12 cellular contexts compared by ENCODE assay signal in genomic region chr9:82021198-82021597, GRCh38.
A peak's percentile ranks its signal among the peaks of the same experiment; 100 is the strongest.
DNase-seq lines count a peak whose midpoint lies in the region; ATAC-seq and TF ChIP-seq lines count a peak whose summit lies in the region.
"Had no signal": no experiment of that assay in that cellular context is flagged by ENCODE, and none has a peak within 500 bp of the region (broad histone marks: within the 10 kb centered on the region; RNA-seq: fewer than 3 reads in every experiment).

No MANE protein-coding gene starts in this region.

- DNase-seq in HFF-Myc (ENCODE audit: extremely low read depth, low read depth) (peak; percentile 98), astrocyte of the spinal cord (ENCODE audit: low read depth, low spot score) (peak; percentile 96), kidney glomerular epithelial cell (lab: John Stamatoyannopoulos, UW) (peak; percentile 98), inferior parietal cortex (ENCODE audit: extremely low spot score) (no peak)
- no peak for DNase-seq in activated naive CD8-positive, alpha-beta T cell treated with anti-CD3 and anti-CD28 coated beads, Interleukin-2, amount 50 U/mL, for 24 hours
- DNase-seq in activated CD8-positive, alpha-beta memory T cell treated with anti-CD3 and anti-CD28 coated beads, Interleukin-2, amount 50 U/mL, for 48 hours: no peak
- DNase-seq: activated gamma-delta T cell; CD4-positive, alpha-beta T cell; NCI-H1417 treated with DMSO at 0.1 percent for 48 hours had no signal

- peak overlapping the region; percentile 25; the same call in 1 of the 2 replicates for H3K27ac ChIP-seq in 22Rv1

- H3K27ac Mint-ChIP-seq in activated naive CD8-positive, alpha-beta T cell treated with anti-CD3 and anti-CD28 coated beads, Interleukin-2, amount 50 U/mL, for 24 hours: no peak overlapping the region
- H3K27ac Mint-ChIP-seq: CD4-positive, alpha-beta T cell; T-helper 1 cell treated with Interleukin-12 subunit alpha and Interleukin-12 subunit beta and Interleukin-4 antibody, amounts not matched to agents 30 μg/mL and 1 μg/mL, for 36 hours had no signal

- H3K4me3 ChIP-seq in HFF-Myc (replicated peaks; ENCODE audit: low read depth, low read length) (no peak overlapping the region), astrocyte of the spinal cord (ENCODE audit: low read depth, low read length) (no peak overlapping the region)

- in situ Hi-C loops in astrocyte of the spinal cord (cut with HindIII; ENCODE audit: low sequenced_read_pairs): no loop called here

- TF ChIP-seq CTCF in 22Rv1 (IDR thresholded peaks at IDR 0.05): no peak
- no peak for TF ChIP-seq CTCF in HFF-Myc (IDR thresholded peaks at IDR 0.05; ENCODE audit: low read depth, low read length, missing control alignments)
- TF ChIP-seq CTCF in astrocyte of the spinal cord (IDR thresholded peaks at IDR 0.05; ENCODE audit: low read depth, low read length): no peak

- no peak overlapping the region for H3K4me3 Mint-ChIP-seq in activated naive CD8-positive, alpha-beta T cell treated with anti-CD3 and anti-CD28 coated beads, Interleukin-2, amount 50 U/mL, for 24 hours
- H3K4me3 Mint-ChIP-seq: CD4-positive, alpha-beta T cell; T-helper 1 cell treated with Interleukin-12 subunit alpha and Interleukin-12 subunit beta and Interleukin-4 antibody, amounts not matched to agents 30 μg/mL and 1 μg/mL, for 36 hours had no signal

- peaks cover 3% of the 10 kb centered on the region for H3K36me3 Mint-ChIP-seq in activated naive CD8-positive, alpha-beta T cell treated with anti-CD3 and anti-CD28 coated beads, Interleukin-2, amount 50 U/mL, for 24 hours (ENCODE audit: low read depth)

- ATAC-seq in activated naive CD8-positive, alpha-beta T cell treated with anti-CD3 and anti-CD28 coated beads, Interleukin-2, amount 50 U/mL, for 24 hours: no peak
- ATAC-seq in HG02970 (IDR thresholded peaks at IDR 0.05; ENCODE audit: low FRiP score, unreplicated experiment): no peak

- H3K4me1 Mint-ChIP-seq in activated naive CD8-positive, alpha-beta T cell treated with anti-CD3 and anti-CD28 coated beads, Interleukin-2, amount 50 U/mL, for 24 hours: no peaks in the 10 kb centered on the region

- H3K27me3 Mint-ChIP-seq in activated naive CD8-positive, alpha-beta T cell treated with anti-CD3 and anti-CD28 coated beads, Interleukin-2, amount 50 U/mL, for 24 hours: no peaks in the 10 kb centered on the region
- H3K27me3 Mint-ChIP-seq: CD4-positive, alpha-beta T cell had no signal

- H3K9me3 Mint-ChIP-seq in activated naive CD8-positive, alpha-beta T cell treated with anti-CD3 and anti-CD28 coated beads, Interleukin-2, amount 50 U/mL, for 24 hours: peaks cover 16% of the 10 kb centered on the region
- H3K9me3 Mint-ChIP-seq: CD4-positive, alpha-beta T cell had no signal

Comparison
In these comparisons a context has a peak if more than half of its experiments do, and no peak if none do; other contexts are left out.
1. DNase-seq: peak in HFF-Myc (single experiment), astrocyte of the spinal cord (single experiment) and kidney glomerular epithelial cell (single experiment); none in activated naive CD8-positive, alpha-beta T cell treated with anti-CD3 and anti-CD28 coated beads, Interleukin-2, amount 50 U/mL, for 24 hours (single experiment), activated CD8-positive, alpha-beta memory T cell treated with anti-CD3 and anti-CD28 coated beads, Interleukin-2, amount 50 U/mL, for 48 hours (single experiment) and inferior parietal cortex (single experiment).